In genomic region chr10:128066954-128067382, GRCh38 we compare ENCODE assay signal across 19 cellular contexts. TPM values are rescaled to one million over a fixed set of nuclear protein-coding genes. Genes with fewer than 3 reads are reported as not detected.
DNase-seq lines count a peak whose midpoint lies in the region; ATAC-seq, FAIRE-seq and TF ChIP-seq lines count a peak whose summit lies in the region.
"Had no signal": no experiment of that assay in that cellular context is flagged by ENCODE, and none has a peak within 500 bp of the region (broad histone marks: within the 10 kb centered on the region; RNA-seq: fewer than 3 reads in every experiment).

No MANE protein-coding gene starts in this region.

- H3K27ac Mint-ChIP-seq in CD8-positive, alpha-beta memory T cell = peak overlapping the region in 7 of 8 donors; percentile 6 to 92 (median 56)
- peak overlapping the region; percentile 88 for H3K27ac Mint-ChIP-seq in natural killer cell

- no peak overlapping the region for H2AFZ ChIP-seq in smooth muscle cell (ENCODE audit: low read depth)

- ATAC-seq in natural killer cell = no peak
- ATAC-seq in lower lobe of right lung = no peak
- ATAC-seq: left colon had no signal

- WGBS in smooth muscle cell (ENCODE audit: low lambda C conversion rate) = 88% methylated on average over 11 of the region's 11 CpGs

- peaks cover 21 to 72% (median 29%) of the 10 kb centered on the region in 3 donors for H3K36me3 Mint-ChIP-seq in CD8-positive, alpha-beta memory T cell
- peaks cover 15% of the 10 kb centered on the region for H3K36me3 Mint-ChIP-seq in natural killer cell

- H3K27me3 ChIP-seq in BLaER1 (no peaks in the 10 kb centered on the region), bronchial epithelial cell (ENCODE audit: control insufficient read depth, insufficient read depth, low read length) (no peaks in the 10 kb centered on the region), smooth muscle cell (ENCODE audit: low read depth) (no peaks in the 10 kb centered on the region), lower lobe of right lung (ENCODE audit: low read depth) (no peaks in the 10 kb centered on the region)
- H3K27me3 ChIP-seq in CD8-positive, alpha-beta memory T cell (ENCODE audit: insufficient read depth, low read length, poor library complexity, severe bottlenecking) = no peaks in the 10 kb centered on the region
- H3K27me3 ChIP-seq: cardiac muscle cell had no signal

- peak overlapping the region in 4 of 7 donors; percentile 3 to 93 (median 21) for H3K4me3 Mint-ChIP-seq in CD8-positive, alpha-beta memory T cell
- H3K4me3 Mint-ChIP-seq in natural killer cell = peak overlapping the region; percentile 73

- H3K36me3 ChIP-seq in BLaER1 (peaks cover 66% of the 10 kb centered on the region), bronchial epithelial cell (ENCODE audit: control insufficient read depth, insufficient read depth, low read length) (peaks cover 52% of the 10 kb centered on the region), smooth muscle cell (ENCODE audit: low read depth) (no peaks in the 10 kb centered on the region), lower lobe of right lung (peaks cover 88% of the 10 kb centered on the region)
- H3K36me3 ChIP-seq in CD8-positive, alpha-beta memory T cell (ENCODE audit: insufficient read depth, low read length) = peaks cover 52% of the 10 kb centered on the region
- H3K36me3 ChIP-seq: cardiac muscle cell had no signal

- H3K9me3 ChIP-seq in BLaER1 (no peaks in the 10 kb centered on the region), smooth muscle cell (replicated peaks; ENCODE audit: low read depth) (no peaks in the 10 kb centered on the region), lower lobe of right lung (no peaks in the 10 kb centered on the region)
- no peaks in the 10 kb centered on the region for H3K9me3 ChIP-seq in CD8-positive, alpha-beta memory T cell (ENCODE audit: low read length)
- H3K9me3 ChIP-seq: esophagus muscularis mucosa, thoracic aorta had no signal

- POLR2A ChIA-PET in CD8-positive, alpha-beta memory T cell (lab: Charles Lee) = no interaction called here

- no peaks in the 10 kb centered on the region for H3K9me3 Mint-ChIP-seq in CD8-positive, alpha-beta memory T cell
- H3K9me3 Mint-ChIP-seq in natural killer cell = no peaks in the 10 kb centered on the region

- CTCF ChIA-PET in CD8-positive, alpha-beta memory T cell (lab: Charles Lee) = interaction anchor here (11.1 kb wide), 1 partner anchor 30 kb away, joined by 242 read pairs; no protein-coding TSS in a partner anchor

- no peak for DNase-seq in CD8-positive, alpha-beta memory T cell
- DNase-seq in bronchial epithelial cell (ENCODE audit: low read depth) = no peak
- DNase-seq in natural killer cell = peak; percentile 15
- no peak for DNase-seq in activated CD8-positive, alpha-beta memory T cell treated with anti-CD3 and anti-CD28 coated beads, Interleukin-2, amount 50 U/mL, for 4 hours
- DNase-seq in smooth muscle cell (lab: John Stamatoyannopoulos, UW; ENCODE audit: unreplicated experiment) = no peak
- DNase-seq in lower lobe of right lung = no peak
- no peak for DNase-seq in NCI-H2171 (lab: John Stamatoyannopoulos, UW)
- DNase-seq: midbrain, NCI-H1417, NCI-H69, nucleus accumbens, retina, SIG-M5 had no signal

- H3K4me2 ChIP-seq in BLaER1 (peak overlapping the region; percentile 97), smooth muscle cell (no peak overlapping the region)

- intact Hi-C loops in natural killer cell (cut with micrococcal nuclease) = no loop called here
- intact Hi-C loops in lower lobe of right lung (cut with DNase I) = no loop called here

- peaks cover 8% of the 10 kb centered on the region for H3F3A ChIP-seq in smooth muscle cell (ENCODE audit: low read depth)

- no peak for TF ChIP-seq CTCF in bronchial epithelial cell (IDR thresholded peaks at IDR 0.05; ENCODE audit: insufficient read depth, low read length, severe bottlenecking)
- no peak for TF ChIP-seq CTCF in natural killer cell (IDR thresholded peaks at IDR 0.05)
- no peak for TF ChIP-seq CTCF in smooth muscle cell (IDR thresholded peaks at IDR 0.05; ENCODE audit: borderline replicate concordance, insufficient read depth, poor library complexity, severe bottlenecking)
- TF ChIP-seq CTCF in lower lobe of right lung (IDR thresholded peaks at IDR 0.05) = no peak

- H3K4me1 ChIP-seq in BLaER1 = peaks cover 93% of the 10 kb centered on the region
- H3K4me1 ChIP-seq in CD8-positive, alpha-beta memory T cell (ENCODE audit: insufficient read depth, low read length) = peaks cover 49% of the 10 kb centered on the region
- H3K4me1 ChIP-seq in smooth muscle cell (ENCODE audit: low read depth) = peaks cover 24% of the 10 kb centered on the region
- H3K4me1 ChIP-seq in lower lobe of right lung = peaks cover 46% of the 10 kb centered on the region

- H3K9ac ChIP-seq in BLaER1 (no peak overlapping the region), smooth muscle cell (ENCODE audit: low read depth) (no peak overlapping the region)

- H4K20me1 ChIP-seq in BLaER1 = peaks cover 39% of the 10 kb centered on the region
- H4K20me1 ChIP-seq in smooth muscle cell (ENCODE audit: low read depth) = no peaks in the 10 kb centered on the region

- FAIRE-seq in bronchial epithelial cell (lab: Jason Lieb, UNC) = peak; percentile 100
- FAIRE-seq: H54 had no signal

- H3K79me2 ChIP-seq in smooth muscle cell (ENCODE audit: low read depth) = no peaks in the 10 kb centered on the region

- H3K4me3 ChIP-seq in BLaER1 (no peak overlapping the region), bronchial epithelial cell (ENCODE audit: low read depth, low read length) (no peak overlapping the region), smooth muscle cell (no peak overlapping the region), lower lobe of right lung (no peak overlapping the region)
- H3K4me3 ChIP-seq in CD8-positive, alpha-beta memory T cell (ENCODE audit: low read length) = no peak overlapping the region
- H3K4me3 ChIP-seq: cardiac muscle cell, esophagus muscularis mucosa, thoracic aorta had no signal

- no peaks in the 10 kb centered on the region for H3K27me3 Mint-ChIP-seq in CD8-positive, alpha-beta memory T cell
- no peaks in the 10 kb centered on the region for H3K27me3 Mint-ChIP-seq in natural killer cell (ENCODE audit: low read depth in 2 of 2)

- peaks cover 61 to 66% (median 65%) of the 10 kb centered on the region in 3 donors for H3K4me1 Mint-ChIP-seq in CD8-positive, alpha-beta memory T cell
- H3K4me1 Mint-ChIP-seq in natural killer cell = peaks cover 65 to 70% of the 10 kb centered on the region in 2 donors

- H3K27ac ChIP-seq in BLaER1 (no peak overlapping the region), smooth muscle cell (ENCODE audit: low read depth) (no peak overlapping the region), lower lobe of right lung (no peak overlapping the region)
- H3K27ac ChIP-seq in CD8-positive, alpha-beta memory T cell (ENCODE audit: low read depth, low read length) = no peak overlapping the region
- H3K27ac ChIP-seq: cardiac muscle cell, esophagus muscularis mucosa, thoracic aorta had no signal

RNA-seq across cellular contexts. Expression of gene MKI67, which starts 59.3 kb away (rescaled TPM):
- total RNA-seq in CD8-positive, alpha-beta memory T cell = 100 to 1,000 TPM; 113 to 136 TPM
- polyA plus RNA-seq in CD8-positive, alpha-beta memory T cell = 0.70 TPM
- total RNA-seq in bronchial epithelial cell (0.26 and 0.64 TPM in 2 replicates), natural killer cell (10 to 100 TPM in 1 of 3 donors, 1 to 10 TPM in 2; 5.3 to 10.0 (median 6.8) TPM), smooth muscle cell (10.8 and 13.0 TPM in 2 replicates), lower lobe of right lung (4.8 TPM)
- polyA plus RNA-seq in smooth muscle cell = 7.9 and 10.3 TPM in 2 replicates
